8 cellular contexts compared by ENCODE assay signal in the genomic region with DNA sequence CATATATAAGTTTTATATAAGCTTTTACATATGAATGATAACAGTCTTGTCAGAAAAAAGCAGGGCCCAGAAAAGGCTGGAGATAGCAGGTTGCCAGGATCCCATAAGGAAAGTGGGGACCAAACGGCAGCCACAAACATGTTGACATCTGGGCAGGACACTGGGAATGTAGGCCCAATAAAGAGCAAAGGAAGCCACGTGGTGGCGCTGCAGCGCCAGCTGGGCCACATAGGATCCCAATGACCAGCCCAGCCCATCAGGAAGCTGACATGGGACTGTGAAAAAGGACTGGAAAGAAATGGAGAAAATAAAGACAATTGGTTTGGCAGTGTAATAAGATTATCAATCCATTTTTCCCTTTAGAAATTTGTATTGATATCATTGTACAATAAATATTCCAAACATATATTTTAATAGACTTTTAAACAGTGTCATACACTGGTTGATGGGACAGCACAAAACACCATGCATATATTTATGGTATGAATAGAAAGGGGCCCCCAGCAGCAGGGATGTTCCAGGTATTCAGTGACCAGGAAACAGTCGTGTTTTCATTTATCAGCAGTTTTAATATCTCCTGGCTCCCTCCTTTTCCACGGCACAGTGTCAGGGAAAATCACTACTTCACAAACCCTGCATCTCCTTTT.
DNase-seq lines count a peak whose midpoint lies in the region; ATAC-seq, FAIRE-seq and TF ChIP-seq lines count a peak whose summit lies in the region.

No MANE protein-coding gene starts in this region.

- H3K4me3 ChIP-seq in kidney (ENCODE audit: low read length in 2 of 2) = no peak overlapping the region
- no peak overlapping the region for H3K4me3 ChIP-seq in transverse colon

- H3K4me1 ChIP-seq in kidney (ENCODE audit: control insufficient read depth in 1 of 2, insufficient read depth in 1 of 2, low read depth in 1 of 2, low read length in 2 of 2) (no peaks in the 10 kb centered on the region), transverse colon (no peaks in the 10 kb centered on the region)

- H3K27me3 ChIP-seq in transverse colon = no peaks in the 10 kb centered on the region

- H3K9me3 ChIP-seq in kidney (ENCODE audit: control insufficient read depth in 1 of 2, low read length in 2 of 2) (no peaks in the 10 kb centered on the region), transverse colon (no peaks in the 10 kb centered on the region)

- no peak for FAIRE-seq in kidney (lab: Jason Lieb, UNC)

- peak; percentile 68 for TF ChIP-seq CTCF in kidney (IDR thresholded peaks at IDR 0.05; ENCODE audit: borderline replicate concordance, extremely low read depth, insufficient read depth)
- TF ChIP-seq CTCF in transverse colon (IDR thresholded peaks at IDR 0.05) = peak; percentile 43 to 66 (median 63)

- intact Hi-C loops in kidney (cut with DNase I) (no loop called here), transverse colon (cut with DNase I; ENCODE audit: low total_unique reads) (no loop called here)

- H3K27ac ChIP-seq in kidney (ENCODE audit: low read depth in 2 of 2, low read length in 2 of 2) = no peak overlapping the region
- no peak overlapping the region for H3K27ac ChIP-seq in transverse colon

- in situ Hi-C loops in T47D (cut with HindIII; ENCODE audit: low pct_unique_long_range_greater_than_20kb, low sequenced_read_pairs) (no loop called here), transverse colon (cut with MboI; ENCODE audit: low pct_ligation_motif_present in 1 of 4, low pct_unique_long_range_greater_than_20kb in 1 of 4, low sequenced_read_pairs in 3 of 4) (loop anchor here in 3 of 4 donors (10.0 kb wide), 2 partner anchors 312 to 322 kb away; no protein-coding TSS in a partner anchor)

- no peaks in the 10 kb centered on the region for H3K36me3 ChIP-seq in kidney (ENCODE audit: control insufficient read depth in 1 of 2, insufficient read depth in 2 of 2, low read length in 2 of 2)
- H3K36me3 ChIP-seq in transverse colon = no peaks in the 10 kb centered on the region

- no peak for TF ChIP-seq EP300 in transverse colon (IDR thresholded peaks at IDR 0.05; ENCODE audit: low read depth)

- DNase-seq in activated T-cell treated with anti-CD3 and anti-CD28 coated beads for 48 hours (ENCODE audit: low read depth) (peak; percentile 7), activated T-cell treated with anti-CD3 and anti-CD28 coated beads for 4 hours (no peak), NCI-H526 (lab: John Stamatoyannopoulos, UW) (peak; percentile 36 to 90), T47D (ENCODE audit: low read depth in 1 of 2, low spot score in 1 of 2) (peak; percentile 63 to 85), kidney (no peak), transverse colon (peak; percentile 76)
- DNase-seq in effector CD8-positive, alpha-beta T cell (lab: John Stamatoyannopoulos, UW) = no peak

- TF ChIP-seq POLR2A in transverse colon (IDR thresholded peaks at IDR 0.05) = no peak

- ATAC-seq in HG03354 (IDR thresholded peaks at IDR 0.05; ENCODE audit: poor library complexity, severe bottlenecking, unreplicated experiment) = peak; percentile 57

- H3K9ac ChIP-seq in kidney (ENCODE audit: low read length in 2 of 2) = no peak overlapping the region

- WGBS in transverse colon (ENCODE audit: low coverage in 1 of 2), 2 donors = 30 to 38% methylated on average over 5 to 6 of the region's 6 CpGs

Comparison
In these comparisons a context has a peak if more than half of its experiments do, and no peak if none do; other contexts are left out.
1. DNase-seq: peak in activated T-cell treated with anti-CD3 and anti-CD28 coated beads for 48 hours (single experiment), NCI-H526 (2 of 2), T47D (2 of 2) and transverse colon (single experiment); none in activated T-cell treated with anti-CD3 and anti-CD28 coated beads for 4 hours (single experiment), kidney (single experiment) and effector CD8-positive, alpha-beta T cell (single experiment).